Comparison of ENCODE assay signal across 24 cellular contexts in the genomic region with DNA sequence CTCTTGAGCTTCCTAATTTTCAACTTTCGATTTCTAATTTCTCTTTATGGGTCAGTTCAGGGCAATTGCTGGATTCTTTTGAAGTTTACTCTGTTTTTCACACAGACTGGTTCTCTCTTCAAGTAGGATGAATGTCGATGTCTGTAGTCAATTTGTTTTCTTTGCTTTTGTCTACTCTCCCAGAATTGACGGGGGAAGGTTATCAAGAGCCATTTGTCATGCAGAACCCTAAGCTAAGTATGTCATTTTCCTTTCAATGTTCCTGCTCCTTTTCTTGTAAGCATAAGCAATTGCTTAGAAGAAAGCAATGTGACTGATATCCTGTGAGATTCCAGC. TPM values are rescaled to one million over a fixed set of nuclear protein-coding genes. Genes with fewer than 3 reads are reported as not detected.
A peak's percentile ranks its signal among the peaks of the same experiment; 100 is the strongest.
DNase-seq lines count a peak whose midpoint lies in the region; ATAC-seq, FAIRE-seq and TF ChIP-seq lines count a peak whose summit lies in the region.
"Had no signal": no experiment of that assay in that cellular context is flagged by ENCODE, and none has a peak within 500 bp of the region (broad histone marks: within the 10 kb centered on the region; RNA-seq: fewer than 3 reads in every experiment).

No MANE protein-coding gene starts in this region.

- H3K27ac Mint-ChIP-seq in brain (peak overlapping the region in 3 of 5 experiments; percentile 12 to 86 (median 83)), type B pancreatic cell (no peak overlapping the region)
- H3K27ac Mint-ChIP-seq: activated CD8-positive, alpha-beta memory T cell treated with anti-CD3 and anti-CD28 coated beads, Interleukin-2, amount 10 ng/mL, durations not matched to agents 7 days and 5 days; CD8-positive, alpha-beta memory T cell; dendritic cell treated with granulocyte-macrophage colony-stimulating factor and Interleukin-4, amounts not matched to agents 40 ng/mL and 50 ng/mL, for 4 days; stimulated activated naive CD8-positive, alpha-beta T cell treated with anti-CD3 and anti-CD28 coated beads, Interleukin-15, Interleukin-2, amounts not matched to agents 100 ng/mL and 50 ng/mL, for 24 hours had no signal

- CTCF ChIA-PET in HepG2 (lab: Yijun Ruan, JAX; ENCODE audit: low intra/inter-chr PET ratio, low total read pairs), result no interaction called here

- in situ Hi-C loops in HepG2 (cut with HindIII; ENCODE audit: extremely low pct_ligation_motif_present, low pct_unique_long_range_greater_than_20kb), result no loop called here

- H2AFZ ChIP-seq in HepG2 (ENCODE audit: low read length) (no peak overlapping the region), neuronal stem cell (ENCODE audit: low read length) (no peak overlapping the region)

- H3K27me3 ChIP-seq in liver (ENCODE audit: control insufficient read depth in 4 of 4, insufficient read depth in 4 of 4, low read length in 3 of 4) (no peaks in the 10 kb centered on the region), HepG2 (ENCODE audit: control insufficient read depth in 1 of 2, insufficient read depth in 2 of 2, low read length in 2 of 2) (no peaks in the 10 kb centered on the region), neuronal stem cell (ENCODE audit: control insufficient read depth in 3 of 3, insufficient read depth in 3 of 3, low read depth in 1 of 3, low read length in 3 of 3) (no peaks in the 10 kb centered on the region), uterus (no peaks in the 10 kb centered on the region)

- H3K79me2 ChIP-seq in HepG2 (ENCODE audit: insufficient read depth, low read length), result no peaks in the 10 kb centered on the region

- H2BK5ac ChIP-seq in neuronal stem cell (ENCODE audit: low read length), result no peak overlapping the region

- H4K91ac ChIP-seq in neuronal stem cell (ENCODE audit: low read depth, low read length, poor library complexity), result no peak overlapping the region

- POLR2A ChIA-PET in HepG2 (lab: Yijun Ruan, JAX), result no interaction called here

- no peak overlapping the region for H4K8ac ChIP-seq in neuronal stem cell (ENCODE audit: low read depth, low read length)

- peaks cover 0 to 5% (median 0%) of the 10 kb centered on the region in 5 experiments for H3K9me3 Mint-ChIP-seq in brain
- H3K9me3 Mint-ChIP-seq in type B pancreatic cell, result no peaks in the 10 kb centered on the region
- H3K9me3 Mint-ChIP-seq: dendritic cell treated with granulocyte-macrophage colony-stimulating factor and Interleukin-4, amounts not matched to agents 40 ng/mL and 50 ng/mL, for 4 days; stimulated activated naive CD8-positive, alpha-beta T cell treated with anti-CD3 and anti-CD28 coated beads, Interleukin-15, Interleukin-2, amounts not matched to agents 100 ng/mL and 50 ng/mL, for 24 hours had no signal

- no peaks in the 10 kb centered on the region for H3K79me1 ChIP-seq in neuronal stem cell (ENCODE audit: low read depth, low read length)

- H2BK15ac ChIP-seq in neuronal stem cell (ENCODE audit: low read length), result no peak overlapping the region

- H2BK120ac ChIP-seq in neuronal stem cell (ENCODE audit: low read depth, low read length), result no peak overlapping the region

- TF ChIP-seq POLR2A in HepG2 (IDR thresholded peaks at IDR 0.05; ENCODE audit: insufficient read depth in 1 of 2, low read depth in 2 of 2, low read length in 2 of 2), result no peak
- no peak for TF ChIP-seq POLR2A in uterus (IDR thresholded peaks at IDR 0.05)

- H3K4me1 ChIP-seq in liver (ENCODE audit: control insufficient read depth in 4 of 4, insufficient read depth in 4 of 4, low read length in 3 of 4), result no peaks in the 10 kb centered on the region
- H3K4me1 ChIP-seq in HepG2 (ENCODE audit: insufficient read depth, low read length), result no peaks in the 10 kb centered on the region
- H3K4me1 ChIP-seq in neuronal stem cell (ENCODE audit: control insufficient read depth in 2 of 2, insufficient read depth in 1 of 2, low read depth in 1 of 2, low read length in 2 of 2), result no peaks in the 10 kb centered on the region
- H3K4me1 ChIP-seq in uterus, result no peaks in the 10 kb centered on the region

- H3K36me3 Mint-ChIP-seq in brain, result no peaks in the 10 kb centered on the region
- no peaks in the 10 kb centered on the region for H3K36me3 Mint-ChIP-seq in type B pancreatic cell
- H3K36me3 Mint-ChIP-seq: activated CD8-positive, alpha-beta memory T cell treated with anti-CD3 and anti-CD28 coated beads, Interleukin-2, amount 10 ng/mL, durations not matched to agents 7 days and 5 days; CD8-positive, alpha-beta memory T cell had no signal

- H3K4me1 Mint-ChIP-seq in brain (peaks cover 30% of the 10 kb centered on the region), type B pancreatic cell (ENCODE audit: unreplicated experiment) (peaks cover 25% of the 10 kb centered on the region)
- H3K4me1 Mint-ChIP-seq: activated CD8-positive, alpha-beta memory T cell treated with anti-CD3 and anti-CD28 coated beads, Interleukin-2, amount 10 ng/mL, durations not matched to agents 7 days and 5 days; CD8-positive, alpha-beta memory T cell had no signal

- H2AK5ac ChIP-seq in neuronal stem cell (ENCODE audit: low read depth, low read length), result no peak overlapping the region

- H3K14ac ChIP-seq in neuronal stem cell (ENCODE audit: low read length), result no peak overlapping the region

- BruUV-seq in HepG2 (replicated peaks; lab: Mats Ljungman, UMichigan), result no TSS peak

- H3K27me3 Mint-ChIP-seq in brain (peaks cover 17% of the 10 kb centered on the region), type B pancreatic cell (peaks cover 7% of the 10 kb centered on the region)
- H3K27me3 Mint-ChIP-seq: activated CD8-positive, alpha-beta memory T cell treated with anti-CD3 and anti-CD28 coated beads, Interleukin-2, amount 10 ng/mL, durations not matched to agents 7 days and 5 days; CD8-positive, alpha-beta memory T cell had no signal

- H3K4me3 Mint-ChIP-seq in brain (peak overlapping the region in 4 of 5 experiments; percentile 11 to 60 (median 33)), type B pancreatic cell (peak overlapping the region; percentile 9)
- H3K4me3 Mint-ChIP-seq: activated CD8-positive, alpha-beta memory T cell treated with anti-CD3 and anti-CD28 coated beads, Interleukin-2, amount 10 ng/mL, durations not matched to agents 7 days and 5 days; CD8-positive, alpha-beta memory T cell; dendritic cell treated with granulocyte-macrophage colony-stimulating factor and Interleukin-4, amounts not matched to agents 40 ng/mL and 50 ng/mL, for 4 days; stimulated activated naive CD8-positive, alpha-beta T cell treated with anti-CD3 and anti-CD28 coated beads, Interleukin-15, Interleukin-2, amounts not matched to agents 100 ng/mL and 50 ng/mL, for 24 hours had no signal

- H3K9me3 ChIP-seq in liver (ENCODE audit: control insufficient read depth in 4 of 4, low read length in 3 of 4) (no peaks in the 10 kb centered on the region), HepG2 (ENCODE audit: low read length) (no peaks in the 10 kb centered on the region), neuronal stem cell (replicated peaks in 1 of 2; ENCODE audit: control insufficient read depth in 2 of 2, insufficient read depth in 1 of 2, low read depth in 1 of 2, low read length in 2 of 2) (no peaks in the 10 kb centered on the region), uterus (no peaks in the 10 kb centered on the region)

- no peak overlapping the region for H3K4me3 ChIP-seq in liver (ENCODE audit: low read depth in 1 of 3, low read length in 3 of 3)
- H3K4me3 ChIP-seq in HepG2 (replicated peaks in 1 of 3; ENCODE audit: insufficient read depth in 1 of 3, low read depth in 2 of 3, low read length in 3 of 3), result no peak overlapping the region
- H3K4me3 ChIP-seq in neuronal stem cell (ENCODE audit: low read length in 2 of 2), result no peak overlapping the region
- H3K4me3 ChIP-seq in uterus, result no peak overlapping the region

- FAIRE-seq in HepG2 (lab: Jason Lieb, UNC), result no peak

- TF ChIP-seq CTCF in liver (IDR thresholded peaks at IDR 0.05; ENCODE audit: low read depth, low read length, missing input control), result no peak
- TF ChIP-seq CTCF in HepG2 (CRISPR knock-in tag; IDR thresholded peaks at IDR 0.05), result no peak
- no peak for TF ChIP-seq CTCF in brain (conservative IDR thresholded peaks at IDR 0.05)
- no peak for TF ChIP-seq CTCF in type B pancreatic cell (conservative IDR thresholded peaks at IDR 0.05)
- no peak for TF ChIP-seq CTCF in uterus (IDR thresholded peaks at IDR 0.05)

- no peak overlapping the region for H3K18ac ChIP-seq in neuronal stem cell (ENCODE audit: low read length)

- TF ChIP-seq EP300 in HepG2 (IDR thresholded peaks at IDR 0.05; ENCODE audit: low read depth in 2 of 2, low read length in 2 of 2) (no peak), HepG2 (CRISPR knock-in tag; IDR thresholded peaks at IDR 0.05; ENCODE audit: borderline replicate concordance) (no peak)

- H3K4me2 ChIP-seq in HepG2 (ENCODE audit: low read depth, low read length) (no peak overlapping the region), neuronal stem cell (ENCODE audit: insufficient read depth, low read length, poor library complexity, severe bottlenecking) (no peak overlapping the region)

- H3K9ac ChIP-seq in liver (ENCODE audit: low read depth in 1 of 2, low read length in 2 of 2), result no peak overlapping the region
- no peak overlapping the region for H3K9ac ChIP-seq in HepG2 (ENCODE audit: insufficient read depth, low read depth, low read length)
- H3K9ac ChIP-seq in neuronal stem cell (ENCODE audit: low read depth, low read length, poor library complexity), result no peak overlapping the region

- no peak overlapping the region for H2BK12ac ChIP-seq in neuronal stem cell (ENCODE audit: low read length)

- H3K36me3 ChIP-seq in liver (ENCODE audit: control insufficient read depth in 4 of 4, insufficient read depth in 3 of 4, low read depth in 1 of 4, low read length in 3 of 4) (no peaks in the 10 kb centered on the region), HepG2 (replicated peaks in 1 of 2; ENCODE audit: control insufficient read depth in 1 of 2, insufficient read depth in 2 of 2, low read length in 2 of 2) (no peaks in the 10 kb centered on the region), neuronal stem cell (replicated peaks in 1 of 2; ENCODE audit: control insufficient read depth in 2 of 2, insufficient read depth in 2 of 2, low read length in 2 of 2) (no peaks in the 10 kb centered on the region), uterus (no peaks in the 10 kb centered on the region)

- H3K27ac ChIP-seq in liver (ENCODE audit: low read depth in 1 of 2, low read length in 2 of 2), result no peak overlapping the region
- no peak overlapping the region for H3K27ac ChIP-seq in HepG2 (ENCODE audit: extremely low read length, insufficient read depth, low read length)
- H3K27ac ChIP-seq in neuronal stem cell (replicated peaks; ENCODE audit: low read length), result no peak overlapping the region
- no peak overlapping the region for H3K27ac ChIP-seq in uterus

- ATAC-seq in HepG2, result no peak
- ATAC-seq: activated CD4-positive, CD25-positive, alpha-beta regulatory T cell treated with anti-CD3 and anti-CD28 coated beads, Interleukin-2, amount 50 U/mL, for 24 hours; activated CD8-positive, alpha-beta memory T cell treated with anti-CD3 and anti-CD28 coated beads, Interleukin-2, amount 10 ng/mL, durations not matched to agents 7 days and 5 days had no signal

- H4K20me1 ChIP-seq in HepG2 (ENCODE audit: insufficient read depth, low read length), result no peaks in the 10 kb centered on the region

- WGBS in liver, result 31% methylated on average over 3 of the region's 3 CpGs
- WGBS in HepG2 (ENCODE audit: low lambda C conversion rate), result 0% methylated on average over 3 of the region's 3 CpGs
- no CpG with 5 or more reads among the region's 3 CpGs for WGBS in neuronal stem cell (ENCODE audit: extremely low coverage in 2 of 2, insufficient read length in 2 of 2, insufficient replicate concordance in 1 of 2), 2 donors

- intact Hi-C loops in HepG2 (cut with micrococcal nuclease; ENCODE audit: unreplicated experiment) (no loop called here), uterus (cut with DNase I; ENCODE audit: low total_unique reads) (no loop called here)

- no peak for DNase-seq in HepG2 (ENCODE audit: low spot score)
- DNase-seq in iPS-NIHi11 (ENCODE audit: low spot score), result peak; percentile 35
- no peak for DNase-seq in type B pancreatic cell (ENCODE audit: extremely low spot score, unreplicated experiment)
- DNase-seq in neuronal stem cell (ENCODE audit: low spot score), result no peak
- no peak for DNase-seq in NCI-H69 (lab: John Stamatoyannopoulos, UW)
- DNase-seq in uterus, result no peak
- DNase-seq: activated CD8-positive, alpha-beta memory T cell treated with anti-CD3 and anti-CD28 coated beads, Interleukin-2, amount 10 ng/mL, durations not matched to agents 7 days and 5 days; activated effector memory CD4-positive, alpha-beta T cell treated with Interleukin-2 at 50 U/mL for 16 hours; amniotic stem cell; CD8-positive, alpha-beta memory T cell; Kasumi-1; NCI-H146; NCI-H345; SIG-M5 had no signal

- H3K4ac ChIP-seq in neuronal stem cell (ENCODE audit: low read length), result no peak overlapping the region

- no peak overlapping the region for H3K23ac ChIP-seq in neuronal stem cell (ENCODE audit: low read depth, low read length, poor library complexity)

- TF ChIP-seq RAD21 in liver (IDR thresholded peaks at IDR 0.05) (no peak), HepG2 (CRISPR knock-in tag; IDR thresholded peaks at IDR 0.05) (no peak)

RNA-seq across cellular contexts. Expression of gene SLC39A12, which starts 53.7 kb away (rescaled TPM):
- total RNA-seq in liver (under 1 TPM; 0.05 to 0.08 TPM), HepG2 (2016; rRNA removed; fragmentation: Illumina TruSeq; extraction: Trizol) (not detected in 2 replicates), type B pancreatic cell (ENCODE audit: low replicate concordance) (not detected in 2 replicates), uterus (not detected)
- polyA plus RNA-seq in liver (not detected), HepG2 (2011; rRNA removed) (not detected in 2 replicates), brain (ENCODE audit: insufficient read depth, low read depth, low replicate concordance) (12.8 TPM)
- not detected in 2 replicates for total RNA-seq in HepG2 (2016; cell fraction: cytosol; rRNA removed; fragmentation: Illumina TruSeq; extraction: Trizol; ENCODE audit: low read depth)
- not detected in 2 replicates for total RNA-seq in HepG2 (2016; cell fraction: insoluble cytoplasmic fraction; rRNA removed; fragmentation: Illumina TruSeq; extraction: Trizol)
- not detected in 2 replicates for total RNA-seq in HepG2 (2016; cell fraction: membrane; rRNA removed; fragmentation: Illumina TruSeq; extraction: Trizol)
- total RNA-seq in HepG2 (2016; cell fraction: nucleus; rRNA removed; fragmentation: Illumina TruSeq; extraction: Trizol), result not detected in 2 replicates
- polyA plus RNA-seq in HepG2 (2011; cell fraction: cytosol; rRNA removed), result not detected in 2 replicates
- polyA plus RNA-seq in HepG2 (2011; cell fraction: nucleus; rRNA removed), result not detected in 2 replicates
- polyA plus RNA-seq in HepG2 (2012), result not detected in 2 replicates
- polyA plus RNA-seq in HepG2 (2016; cell fraction: cytosol; fragmentation: Illumina TruSeq; extraction: Trizol; ENCODE audit: low read depth), result not detected in 2 replicates
- not detected in 2 replicates for polyA plus RNA-seq in HepG2 (2016; cell fraction: insoluble cytoplasmic fraction; fragmentation: Illumina TruSeq; extraction: Trizol; ENCODE audit: low read depth)
- polyA plus RNA-seq in HepG2 (2016; cell fraction: membrane; fragmentation: Illumina TruSeq; extraction: Trizol; ENCODE audit: low read depth), result not detected in 2 replicates
- polyA plus RNA-seq in HepG2 (2016; cell fraction: nucleus; fragmentation: Illumina TruSeq; extraction: Trizol; ENCODE audit: insufficient read depth, low read depth), result not detected in 2 replicates
- not detected in 2 replicates for polyA minus RNA-seq in HepG2 (2011; rRNA and poly(A)+ RNA removed; ENCODE audit: low replicate concordance)
- not detected in 2 replicates for polyA minus RNA-seq in HepG2 (2011; cell fraction: cytosol; rRNA and poly(A)+ RNA removed)
- polyA minus RNA-seq in HepG2 (2011; cell fraction: nucleus; rRNA and poly(A)+ RNA removed), result not detected in 2 replicates
- polyA plus RNA-seq in neuronal stem cell (2013, experiment 1 of 2), result 0.01 TPM
- polyA plus RNA-seq in neuronal stem cell (2013, experiment 2 of 2), result 0.10 TPM
- total RNA-seq: activated CD8-positive, alpha-beta memory T cell treated with anti-CD3 and anti-CD28 coated beads, Interleukin-2, amount 10 ng/mL, durations not matched to agents 7 days and 5 days; CD8-positive, alpha-beta memory T cell; Daoy; lower leg skin; renal cortical epithelial cell; T-helper 2 cell treated with Interferon-gamma antibody and Interleukin-4, amounts not matched to agents 100 ng/mL and 5 ng/mL, for 36 hours had no signal
- polyA plus RNA-seq: CD8-positive, alpha-beta memory T cell; neural cell had no signal
